Comparison of ENCODE assay signal across 6 cellular contexts in the genomic region with DNA sequence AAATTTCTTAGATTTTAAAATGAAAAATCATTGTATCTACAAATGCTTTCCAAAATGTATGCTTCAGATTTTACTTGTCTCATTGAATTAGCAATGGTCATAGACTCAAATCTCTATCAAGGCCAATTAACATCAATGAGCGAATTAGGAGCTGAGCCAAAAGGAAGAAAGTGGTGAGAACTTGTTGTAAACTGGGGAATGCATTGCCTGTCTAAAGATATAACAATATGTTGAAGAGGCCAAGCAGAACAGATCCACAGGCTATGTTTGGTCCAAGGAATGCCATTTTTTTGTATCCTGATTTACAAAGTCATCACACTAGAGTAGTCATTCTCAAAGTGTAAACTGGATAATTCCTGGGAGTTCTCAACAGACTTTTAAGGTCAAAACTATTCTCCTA.
"Had no signal": no experiment of that assay in that cellular context is flagged by ENCODE, and none has a peak within 500 bp of the region (broad histone marks: within the 10 kb centered on the region; RNA-seq: fewer than 3 reads in every experiment).

No MANE protein-coding gene starts in this region.

- H3K4me3 ChIP-seq: K562 had no signal

- H3K27ac Mint-ChIP-seq: IgD-negative memory B cell had no signal

- H3K4me1 Mint-ChIP-seq: IgD-negative memory B cell had no signal

- H3K4me3 Mint-ChIP-seq: IgD-negative memory B cell had no signal

- H3K27me3 Mint-ChIP-seq: IgD-negative memory B cell had no signal

- H3K27ac ChIP-seq: HL-60 had no signal

- ATAC-seq: HepG2, K562 had no signal

- H3K36me3 Mint-ChIP-seq: IgD-negative memory B cell had no signal

- DNase-seq: IMR-90, KBM-7 had no signal
